In genomic region chr12:57420482-57420881, GRCh38 we compare ENCODE assay signal across 1 cellular context.
TF ChIP-seq lines count a peak whose summit lies in the region.

No MANE protein-coding gene starts in this region.

TF ChIP-seq in HepG2, 621 proteins besides CTCF, POLR2A, EP300 and RAD21:
- TF ChIP-seq NRL (CRISPR knock-in tag; IDR thresholded peaks at IDR 0.05; ENCODE audit: borderline replicate concordance) = no peak
- TF ChIP-seq MTA1 (CRISPR knock-in tag; IDR thresholded peaks at IDR 0.05; ENCODE audit: borderline replicate concordance) = no peak
- no peak for TF ChIP-seq NR2C2 (CRISPR knock-in tag; IDR thresholded peaks at IDR 0.05; ENCODE audit: borderline replicate concordance)
- no peak for TF ChIP-seq ZNF713 (CRISPR knock-in tag; IDR thresholded peaks at IDR 0.05)
- no peak for TF ChIP-seq ZSCAN5A (CRISPR knock-in tag; IDR thresholded peaks at IDR 0.05; ENCODE audit: borderline replicate concordance)
